In genomic region chr2:83730258-83730657, GRCh38 we compare ENCODE assay signal across 24 cellular contexts.
"Had no signal": no experiment of that assay in that cellular context is flagged by ENCODE, and none has a peak within 500 bp of the region (broad histone marks: within the 10 kb centered on the region; RNA-seq: fewer than 3 reads in every experiment).

No MANE protein-coding gene starts in this region.

- H3K4me1 ChIP-seq: gastrocnemius medialis, left ventricle myocardium inferior, neural progenitor cell, spleen, upper lobe of left lung had no signal

- H3K4me3 Mint-ChIP-seq: activated CD8-positive, alpha-beta T cell treated with anti-CD3 and anti-CD28 coated beads, Interleukin-2, amount 10 ng/mL, durations not matched to agents 7 days and 5 days; activated T-helper 1 cell treated with anti-CD3 and anti-CD28 coated beads, Interleukin-12 subunit alpha, Interleukin-12 subunit beta, Interleukin-2, Interleukin-4 antibody, amounts not matched to agents 30 ng/mL and 10 ng/mL and 1 ng/mL, durations not matched to agents 14 hours and 24 hours and 36 hours; naive thymus-derived CD8-positive, alpha-beta T cell; neural progenitor cell had no signal

- H3K36me3 Mint-ChIP-seq: brain; naive thymus-derived CD8-positive, alpha-beta T cell; neural progenitor cell had no signal

- H3K4me1 Mint-ChIP-seq: naive thymus-derived CD8-positive, alpha-beta T cell; neural progenitor cell had no signal

- H2AFZ ChIP-seq: neural progenitor cell had no signal

- H3K4me3 ChIP-seq: gastrocnemius medialis, left ventricle myocardium inferior, neural progenitor cell, spleen, upper lobe of left lung had no signal

- H3K27ac ChIP-seq: gastrocnemius medialis, left ventricle myocardium inferior, neural progenitor cell, spleen, upper lobe of left lung, WERI-Rb-1 had no signal

- H3K27ac Mint-ChIP-seq: activated CD8-positive, alpha-beta T cell treated with anti-CD3 and anti-CD28 coated beads, Interleukin-2, amount 10 ng/mL, durations not matched to agents 7 days and 5 days; activated T-helper 1 cell treated with anti-CD3 and anti-CD28 coated beads, Interleukin-12 subunit alpha, Interleukin-12 subunit beta, Interleukin-2, Interleukin-4 antibody, amounts not matched to agents 30 ng/mL and 10 ng/mL and 1 ng/mL, durations not matched to agents 14 hours and 24 hours and 36 hours; naive thymus-derived CD8-positive, alpha-beta T cell; neural progenitor cell; progenitor cell of endocrine pancreas had no signal

- DNase-seq: activated CD4-positive, alpha-beta T cell treated with anti-CD3 and anti-CD28 coated beads, Interleukin-2, amount 50 U/mL, for 1 hour; activated CD4-positive, CD25-positive, alpha-beta regulatory T cell treated with anti-CD3 and anti-CD28 coated beads, Interleukin-2, amount 50 U/mL, for 72 hours; activated CD8-positive, alpha-beta T cell treated with anti-CD3 and anti-CD28 coated beads, Interleukin-2, amount 10 ng/mL, durations not matched to agents 7 days and 5 days; activated gamma-delta T cell; activated naive CD4-positive, alpha-beta T cell treated with anti-CD3 and anti-CD28 coated beads, Interleukin-2, amount 50 U/mL, for 16 hours; aorta; central memory CD4-positive, alpha-beta T cell; dermis blood vessel endothelial cell; effector CD8-positive, alpha-beta T cell; gastrocnemius medialis; head of caudate nucleus; hypothalamus; left ventricle myocardium inferior; naive thymus-derived CD8-positive, alpha-beta T cell; retina; spleen; stimulated activated CD4-positive, alpha-beta T cell treated with anti-CD3 and anti-CD28 coated beads, Interleukin-4, amount 100 ng/mL, for 24 hours; stimulated activated naive CD8-positive, alpha-beta T cell treated with anti-CD3 and anti-CD28 coated beads, Interleukin-15, Interleukin-2, amounts not matched to agents 100 U/mL and 50 U/mL, for 24 hours; upper lobe of left lung; WERI-Rb-1 had no signal

- H3K9me3 ChIP-seq: gastrocnemius medialis, upper lobe of left lung had no signal

- H3K9ac ChIP-seq: neural progenitor cell had no signal

- ATAC-seq: activated CD8-positive, alpha-beta T cell treated with anti-CD3 and anti-CD28 coated beads, Interleukin-2, amount 10 ng/mL, durations not matched to agents 7 days and 5 days; gastrocnemius medialis; naive thymus-derived CD8-positive, alpha-beta T cell; stimulated activated naive CD8-positive, alpha-beta T cell treated with anti-CD3 and anti-CD28 coated beads, Interleukin-15, Interleukin-2, amounts not matched to agents 100 U/mL and 50 U/mL, for 24 hours had no signal

- H3K4me2 ChIP-seq: neural progenitor cell had no signal

- H3K27me3 Mint-ChIP-seq: progenitor cell of endocrine pancreas had no signal

- H3K9me3 Mint-ChIP-seq: activated T-helper 1 cell treated with anti-CD3 and anti-CD28 coated beads, Interleukin-12 subunit alpha, Interleukin-12 subunit beta, Interleukin-2, Interleukin-4 antibody, amounts not matched to agents 30 ng/mL and 10 ng/mL and 1 ng/mL, durations not matched to agents 14 hours and 24 hours and 36 hours; neural progenitor cell had no signal

- H3K27me3 ChIP-seq: gastrocnemius medialis, neural progenitor cell, spleen, upper lobe of left lung had no signal

- H3K36me3 ChIP-seq: gastrocnemius medialis, left ventricle myocardium inferior, neural progenitor cell, spleen, upper lobe of left lung, WERI-Rb-1 had no signal
